In genomic region chr7:150338166-150338829, GRCh38 we compare ENCODE assay signal across 1 cellular context.
TF ChIP-seq lines count a peak whose summit lies in the region.

No MANE protein-coding gene starts in this region.

TF ChIP-seq in GM23338, 12 proteins besides CTCF, POLR2A, EP300 and RAD21:
- TF ChIP-seq JUNB (IDR thresholded peaks at IDR 0.05; ENCODE audit: unreplicated experiment) (no peak), ZNF331 (CRISPR knock-in tag; IDR thresholded peaks at IDR 0.05; ENCODE audit: low read depth) (no peak), ZNF114 (CRISPR knock-in tag; IDR thresholded peaks at IDR 0.05) (no peak), STAT1 (IDR thresholded peaks at IDR 0.05; ENCODE audit: unreplicated experiment) (no peak), POLR2AphosphoS5 (IDR thresholded peaks at IDR 0.05; ENCODE audit: low read depth) (no peak), EZH2 (IDR thresholded peaks at IDR 0.05; ENCODE audit: low read depth, unreplicated experiment) (no peak), REST (IDR thresholded peaks at IDR 0.05; ENCODE audit: unreplicated experiment) (no peak), EZH2phosphoT487 (IDR thresholded peaks at IDR 0.05; ENCODE audit: unreplicated experiment) (no peak), CREB1 (CRISPR knock-in tag; IDR thresholded peaks at IDR 0.05; ENCODE audit: low read depth) (no peak), ETS1 (IDR thresholded peaks at IDR 0.05) (no peak), NANOG (IDR thresholded peaks at IDR 0.05; ENCODE audit: borderline replicate concordance) (no peak), ZNF462 (CRISPR knock-in tag; IDR thresholded peaks at IDR 0.05) (no peak)
